In genomic region chr1:92870591-92870990, GRCh38 we compare ENCODE assay signal across 1 cellular context.
TF ChIP-seq lines count a peak whose summit lies in the region.

No MANE protein-coding gene starts in this region.

TF ChIP-seq in HepG2, 621 proteins besides CTCF, POLR2A, EP300 and RAD21 (continued from another document):
- peak; percentile 63; the same call in 1 of the 2 replicates for TF ChIP-seq ESRRA (CRISPR knock-in tag; IDR thresholded peaks at IDR 0.05; ENCODE audit: low read depth)
